ENCODE assay signal across 22 cellular contexts in genomic region chr6:1867197-1867596, GRCh38.
"Had no signal": no experiment of that assay in that cellular context is flagged by ENCODE, and none has a peak within 500 bp of the region (broad histone marks: within the 10 kb centered on the region; RNA-seq: fewer than 3 reads in every experiment).

No MANE protein-coding gene starts in this region.

- FAIRE-seq: colon had no signal

- H3K27ac ChIP-seq: esophagus squamous epithelium, parathyroid adenoma, stomach, transverse colon had no signal

- H3K4me1 ChIP-seq: parathyroid adenoma had no signal

- ATAC-seq: effector memory CD8-positive, alpha-beta T cell; left colon; left ventricle myocardium superior; sciatic nerve; stimulated activated naive B cell treated with anti-CD40 and anti-IgM and Interleukin-4, amounts not matched to agents 10 μg/mL and 1 μg/mL and 100 μg/mL, for 72 hours had no signal

- H3K27me3 ChIP-seq: esophagus squamous epithelium, stomach, transverse colon had no signal

- H3K4me3 ChIP-seq: esophagus squamous epithelium, lung, stomach, thoracic aorta, transverse colon had no signal

- H3K4me3 Mint-ChIP-seq: dendritic cell treated with granulocyte-macrophage colony-stimulating factor and Interleukin-4, amounts not matched to agents 40 ng/mL and 50 ng/mL, for 4 days; effector memory CD8-positive, alpha-beta T cell; naive B cell; nephron; stimulated activated naive B cell treated with anti-CD40 and anti-IgM and Interleukin-4, amounts not matched to agents 10 μg/mL and 1 μg/mL and 100 μg/mL, for 72 hours had no signal

- H3K36me3 ChIP-seq: esophagus squamous epithelium, stomach, thoracic aorta, transverse colon had no signal

- H3K27me3 Mint-ChIP-seq: dendritic cell treated with granulocyte-macrophage colony-stimulating factor and Interleukin-4, amounts not matched to agents 40 ng/mL and 50 ng/mL, for 4 days; effector memory CD8-positive, alpha-beta T cell; naive B cell; stimulated activated naive B cell treated with anti-CD40 and anti-IgM and Interleukin-4, amounts not matched to agents 10 μg/mL and 1 μg/mL and 100 μg/mL, for 72 hours had no signal

- H3K9me3 ChIP-seq: esophagus squamous epithelium, stomach, thoracic aorta, transverse colon had no signal

- H3K9ac ChIP-seq: parathyroid adenoma had no signal

- H2AFZ ChIP-seq: parathyroid adenoma had no signal

- H3K36me3 Mint-ChIP-seq: naive B cell had no signal

- H3K27ac Mint-ChIP-seq: dendritic cell treated with granulocyte-macrophage colony-stimulating factor and Interleukin-4, amounts not matched to agents 40 ng/mL and 50 ng/mL, for 4 days; effector memory CD8-positive, alpha-beta T cell; nephron; stimulated activated naive B cell treated with anti-CD40 and anti-IgM and Interleukin-4, amounts not matched to agents 10 μg/mL and 1 μg/mL and 100 μg/mL, for 72 hours had no signal

- DNase-seq: effector memory CD8-positive, alpha-beta T cell; esophagus squamous epithelium; foreskin fibroblast; left colon; left ventricle myocardium superior; mesenchymal stem cell; midbrain; naive B cell; occipital lobe; stimulated activated CD4-positive, alpha-beta T cell treated with anti-CD3 and anti-CD28 coated beads, Interleukin-2, amount 100 ng/mL, for 24 hours; stimulated activated CD4-positive, alpha-beta T cell treated with anti-CD3 and anti-CD28 coated beads, Interleukin-4, amount 100 ng/mL, for 4 hours; stimulated activated naive B cell treated with anti-CD40 and anti-IgM and Interleukin-4, amounts not matched to agents 10 μg/mL and 1 μg/mL and 100 μg/mL, for 72 hours; stomach; substantia nigra; transverse colon had no signal

- H3K79me2 ChIP-seq: parathyroid adenoma had no signal
